In genomic region chr15:51731549-51732267, GRCh38 we compare ENCODE assay signal across 8 cellular contexts.
A peak's percentile ranks its signal among the peaks of the same experiment; 100 is the strongest.
DNase-seq lines count a peak whose midpoint lies in the region; ATAC-seq and TF ChIP-seq lines count a peak whose summit lies in the region.

No MANE protein-coding gene starts in this region.

- H3K27ac ChIP-seq in BLaER1 treated with 17β-estradiol and CSF1 and Interleukin-3, amounts not matched to agents 10 nM and 100 nM, result peak overlapping the region; percentile 80 to 96 (median 93)
- peak overlapping the region; percentile 96 for H3K27ac ChIP-seq in neutrophil

- H3K9me3 ChIP-seq in BLaER1 treated with 17β-estradiol and CSF1 and Interleukin-3, amounts not matched to agents 10 nM and 100 nM (replicated peaks in 1 of 11), result no peaks in the 10 kb centered on the region
- H3K9me3 ChIP-seq in neutrophil, result no peaks in the 10 kb centered on the region

- peak overlapping the region; percentile 74 to 83 (median 78) for H3K9ac ChIP-seq in BLaER1 treated with 17β-estradiol and CSF1 and Interleukin-3, amounts not matched to agents 10 nM and 100 nM

- H3K4me3 ChIP-seq in BLaER1 treated with 17β-estradiol and CSF1 and Interleukin-3, amounts not matched to agents 10 nM and 100 nM, result peak overlapping the region; percentile 41 to 66 (median 51); a peak in 19 of 20 replicates
- peak overlapping the region; percentile 68 to 74 for H3K4me3 ChIP-seq in neutrophil (ENCODE audit: low read depth in 1 of 2, low read length in 1 of 2)

- H3K27ac Mint-ChIP-seq in T-helper 1 cell treated with Interleukin-12 subunit alpha and Interleukin-12 subunit beta and Interleukin-4 antibody, amounts not matched to agents 30 μg/mL and 1 μg/mL, for 36 hours, result peak overlapping the region; percentile 95

- H3K4me1 Mint-ChIP-seq in T-helper 1 cell treated with Interleukin-12 subunit alpha and Interleukin-12 subunit beta and Interleukin-4 antibody, amounts not matched to agents 30 μg/mL and 1 μg/mL, for 36 hours (ENCODE audit: low read depth), result peaks cover 56% of the 10 kb centered on the region

- peak overlapping the region; percentile 90 to 97 (median 96) for H3K4me2 ChIP-seq in BLaER1 treated with 17β-estradiol and CSF1 and Interleukin-3, amounts not matched to agents 10 nM and 100 nM

- peak; percentile 71 for ATAC-seq in HG03175 (IDR thresholded peaks at IDR 0.05; ENCODE audit: unreplicated experiment)

- H3K9me3 Mint-ChIP-seq in T-helper 1 cell treated with Interleukin-12 subunit alpha and Interleukin-12 subunit beta and Interleukin-4 antibody, amounts not matched to agents 30 μg/mL and 1 μg/mL, for 36 hours, result no peaks in the 10 kb centered on the region

- H3K27me3 Mint-ChIP-seq in T-helper 1 cell treated with Interleukin-12 subunit alpha and Interleukin-12 subunit beta and Interleukin-4 antibody, amounts not matched to agents 30 μg/mL and 1 μg/mL, for 36 hours (ENCODE audit: low read depth), result no peaks in the 10 kb centered on the region

- DNase-seq in effector CD4-positive, alpha-beta T cell, result peak; percentile 19
- DNase-seq in foreskin melanocyte, result no peak
- no peak for DNase-seq in superior temporal gyrus (ENCODE audit: extremely low spot score)

- peaks cover 3 to 33% (median 15%) of the 10 kb centered on the region in 11 experiments; a peak in 13 of 22 replicates for H3K36me3 ChIP-seq in BLaER1 treated with 17β-estradiol and CSF1 and Interleukin-3, amounts not matched to agents 10 nM and 100 nM
- no peaks in the 10 kb centered on the region for H3K36me3 ChIP-seq in neutrophil

- no peaks in the 10 kb centered on the region for H3K27me3 ChIP-seq in BLaER1 treated with 17β-estradiol and CSF1 and Interleukin-3, amounts not matched to agents 10 nM and 100 nM
- no peaks in the 10 kb centered on the region for H3K27me3 ChIP-seq in neutrophil

- peak; percentile 53 for TF ChIP-seq POLR2A in GM19193 (IDR thresholded peaks at IDR 0.05; ENCODE audit: extremely low read depth, insufficient read depth, insufficient read length)

- peaks cover 9 to 46% (median 23%) of the 10 kb centered on the region in 11 experiments for H4K20me1 ChIP-seq in BLaER1 treated with 17β-estradiol and CSF1 and Interleukin-3, amounts not matched to agents 10 nM and 100 nM

- peak overlapping the region; percentile 81 for H3K4me3 Mint-ChIP-seq in T-helper 1 cell treated with Interleukin-12 subunit alpha and Interleukin-12 subunit beta and Interleukin-4 antibody, amounts not matched to agents 30 μg/mL and 1 μg/mL, for 36 hours

- H3K4me1 ChIP-seq in BLaER1 treated with 17β-estradiol and CSF1 and Interleukin-3, amounts not matched to agents 10 nM and 100 nM, result peaks cover 88 to 100% (median 95%) of the 10 kb centered on the region in 10 experiments
- peaks cover 50 to 55% of the 10 kb centered on the region in 2 experiments for H3K4me1 ChIP-seq in neutrophil (ENCODE audit: control insufficient read depth in 1 of 2, insufficient read depth in 1 of 2, low read depth in 1 of 2, low read length in 1 of 2)

- no peak for TF ChIP-seq CTCF in neutrophil (IDR thresholded peaks at IDR 0.05)

- peaks cover 25% of the 10 kb centered on the region for H3K36me3 Mint-ChIP-seq in T-helper 1 cell treated with Interleukin-12 subunit alpha and Interleukin-12 subunit beta and Interleukin-4 antibody, amounts not matched to agents 30 μg/mL and 1 μg/mL, for 36 hours (ENCODE audit: low read depth)
